8 cellular contexts compared by ENCODE assay signal in genomic region chr10:136465-136762, GRCh38. TPM values are rescaled to one million over a fixed set of nuclear protein-coding genes. Genes with fewer than 3 reads are reported as not detected.
DNase-seq lines count a peak whose midpoint lies in the region; ATAC-seq, FAIRE-seq and TF ChIP-seq lines count a peak whose summit lies in the region.

No MANE protein-coding gene starts in this region.

- H3K4me2 ChIP-seq in keratinocyte (ENCODE audit: control insufficient read depth, extremely low read depth, insufficient read depth, low read depth, low read length): peak overlapping the region; percentile 96

- peak overlapping the region; percentile 87 for H2AFZ ChIP-seq in keratinocyte (ENCODE audit: control insufficient read depth, low read length)

- TF ChIP-seq CTCF in GM12875 (IDR thresholded peaks at IDR 0.05; ENCODE audit: borderline replicate concordance, insufficient read depth, low read depth, low read length) (no peak), keratinocyte (optimal IDR thresholded peaks at IDR 0.05 in 1 of 3, IDR thresholded peaks at IDR 0.05 in 1 of 3, conservative IDR thresholded peaks at IDR 0.05 in 1 of 3; ENCODE audit: extremely low read depth in 1 of 3, insufficient read depth in 2 of 3, low read length in 3 of 3) (no peak)

- peaks cover 31% of the 10 kb centered on the region for H3K4me1 ChIP-seq in keratinocyte (ENCODE audit: control insufficient read depth, extremely low read depth, insufficient read depth, low read length)

- peaks cover 55% of the 10 kb centered on the region for H3K4me1 Mint-ChIP-seq in activated naive CD8-positive, alpha-beta T cell (ENCODE audit: low read depth)

- dilution Hi-C loops in keratinocyte (cut with MboI; ENCODE audit: extremely low pct_ligation_motif_present, low sequenced_read_pairs): no loop called here

- ATAC-seq in HG03045 (IDR thresholded peaks at IDR 0.05; ENCODE audit: unreplicated experiment): peak; percentile 13
- no peak for ATAC-seq in GM19324 (IDR thresholded peaks at IDR 0.05; ENCODE audit: low FRiP score, unreplicated experiment)

- no peaks in the 10 kb centered on the region for H3K9me3 Mint-ChIP-seq in activated naive CD8-positive, alpha-beta T cell (ENCODE audit: low read depth)

- FAIRE-seq in keratinocyte (lab: Jason Lieb, UNC): no peak
- FAIRE-seq in GM19239 (lab: Jason Lieb, UNC): no peak

- peaks cover 5% of the 10 kb centered on the region for H3K9me1 ChIP-seq in keratinocyte (ENCODE audit: control insufficient read depth, extremely low read depth, insufficient read depth, low read length)

- H3K27me3 ChIP-seq in keratinocyte (ENCODE audit: control insufficient read depth, extremely low read depth, insufficient read depth, low read length): no peaks in the 10 kb centered on the region

- peak overlapping the region; percentile 83 for H3K9ac ChIP-seq in keratinocyte (ENCODE audit: control insufficient read depth, extremely low read depth, insufficient read depth, low read length)

- peak overlapping the region; percentile 84 for H3K4me3 ChIP-seq in GM12875 (ENCODE audit: low read depth, low read length)
- peak overlapping the region; percentile 75 to 94 (median 79) for H3K4me3 ChIP-seq in keratinocyte (ENCODE audit: control insufficient read depth in 2 of 3, extremely low read depth in 1 of 3, insufficient read depth in 2 of 3, low read depth in 1 of 3, low read length in 3 of 3)

- peaks cover 7% of the 10 kb centered on the region for H4K20me1 ChIP-seq in keratinocyte (ENCODE audit: control insufficient read depth, extremely low read depth, insufficient read depth, low read length)

- peaks cover 53% of the 10 kb centered on the region for H3K79me2 ChIP-seq in keratinocyte (ENCODE audit: control insufficient read depth, insufficient read depth, low read length)

- H3K27ac ChIP-seq in keratinocyte (ENCODE audit: control insufficient read depth, insufficient read depth, low read length): peak overlapping the region; percentile 75
- H3K27ac ChIP-seq in substantia nigra (ENCODE audit: low read depth, low read length, poor library complexity, severe bottlenecking): peak overlapping the region; percentile 74

- no peaks in the 10 kb centered on the region for H3K36me3 ChIP-seq in keratinocyte (ENCODE audit: control insufficient read depth in 2 of 2, extremely low read depth in 1 of 2, insufficient read depth in 2 of 2, low read length in 2 of 2)

- H3K27me3 Mint-ChIP-seq in activated naive CD8-positive, alpha-beta T cell: no peaks in the 10 kb centered on the region

- peak overlapping the region; percentile 92 for H3K4me3 Mint-ChIP-seq in activated naive CD8-positive, alpha-beta T cell

- H3K9me3 ChIP-seq in keratinocyte (ENCODE audit: control insufficient read depth, low read depth, low read length): no peaks in the 10 kb centered on the region

- H3K27ac Mint-ChIP-seq in activated naive CD8-positive, alpha-beta T cell: peak overlapping the region; percentile 90

- H3K36me3 Mint-ChIP-seq in activated naive CD8-positive, alpha-beta T cell: no peaks in the 10 kb centered on the region

- DNase-seq in keratinocyte (ENCODE audit: low read depth, low spot score) (no peak), substantia nigra (lab: John Stamatoyannopoulos, UW) (peak in 1 of 49 donors; percentile 16), GM19239 (ENCODE audit: insufficient read length, low spot score) (no peak), D341Med (ENCODE audit: low spot score) (no peak)

RNA-seq across cellular contexts. Expression of gene ZMYND11, which starts 1.2 kb away (rescaled TPM):
- polyA plus RNA-seq in keratinocyte: 21.9 to 36.1 TPM (median 33.6 TPM) in 3 replicates
- polyA plus RNA-seq in keratinocyte (2011; ENCODE audit: low read depth): 52.3 TPM
- 23.7 and 34.9 TPM in 2 replicates for polyA plus RNA-seq in keratinocyte (2011; cell fraction: cytosol; rRNA removed)
- 22.9 and 35.1 TPM in 2 replicates for polyA plus RNA-seq in keratinocyte (2011; cell fraction: nucleus; rRNA removed)
- 22.2 and 28.3 TPM in 2 replicates for polyA plus RNA-seq in keratinocyte (2012; ENCODE audit: low replicate concordance)
- polyA minus RNA-seq in keratinocyte: 8.5 to 28.7 TPM (median 15.3 TPM) in 3 replicates
- 15.9 TPM for polyA minus RNA-seq in keratinocyte (2011; cell fraction: cytosol; rRNA and poly(A)+ RNA removed)
- polyA minus RNA-seq in keratinocyte (2011; cell fraction: nucleus; rRNA and poly(A)+ RNA removed): 7.9 and 18.9 TPM in 2 replicates
